In the genomic region with DNA sequence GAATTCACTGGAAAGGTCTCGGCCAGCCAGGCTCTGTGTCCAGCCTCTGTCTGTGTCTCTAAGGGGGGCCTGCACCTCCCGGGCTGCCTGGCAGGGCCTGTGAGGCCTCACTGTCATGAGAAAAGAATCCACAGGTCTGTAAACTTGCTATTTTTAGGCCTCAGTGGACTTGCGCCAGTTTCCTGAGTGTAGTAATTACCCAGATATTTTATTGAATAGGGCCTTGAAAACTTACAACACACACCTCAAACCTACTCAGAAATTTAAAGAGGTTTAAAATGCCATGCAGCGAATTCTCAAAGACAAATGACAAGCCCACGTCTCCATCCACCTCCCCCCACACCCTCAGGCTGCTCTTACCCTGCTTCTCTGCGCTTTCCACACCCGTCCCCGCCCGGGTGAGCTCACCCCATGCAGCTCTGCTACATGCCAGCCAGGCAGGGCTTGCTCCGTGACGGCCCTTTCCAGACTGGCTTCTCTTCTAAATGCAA, we compare ENCODE assay signal across 9 cellular contexts. TPM values are rescaled to one million over a fixed set of nuclear protein-coding genes. Genes with fewer than 3 reads are reported as not detected.
A peak's percentile ranks its signal among the peaks of the same experiment; 100 is the strongest.
DNase-seq lines count a peak whose midpoint lies in the region; ATAC-seq, FAIRE-seq and TF ChIP-seq lines count a peak whose summit lies in the region.
"Had no signal": no experiment of that assay in that cellular context is flagged by ENCODE, and none has a peak within 500 bp of the region (broad histone marks: within the 10 kb centered on the region; RNA-seq: fewer than 3 reads in every experiment).

No MANE protein-coding gene starts in this region.

- H3K4me1 ChIP-seq in HCT116 (ENCODE audit: control insufficient read depth in 1 of 2, insufficient read depth in 2 of 2, low read length in 2 of 2): peaks cover 14 to 21% of the 10 kb centered on the region in 2 experiments
- H3K4me1 ChIP-seq in astrocyte (ENCODE audit: insufficient read depth, low read length): peaks cover 33% of the 10 kb centered on the region
- H3K4me1 ChIP-seq in smooth muscle cell (ENCODE audit: low read depth): no peaks in the 10 kb centered on the region

- H3F3A ChIP-seq in smooth muscle cell (ENCODE audit: low read depth): no peaks in the 10 kb centered on the region

- H3K27ac Mint-ChIP-seq in astrocyte (ENCODE audit: unreplicated experiment): peak overlapping the region; percentile 97

- intact Hi-C loops in HCT116 (cut with micrococcal nuclease): no loop called here
- intact Hi-C loops in left cardiac atrium (cut with DNase I): no loop called here

- H3K9me2 ChIP-seq in HCT116 (ENCODE audit: insufficient read depth): no peaks in the 10 kb centered on the region

- TF ChIP-seq CTCF in HCT116 (IDR thresholded peaks at IDR 0.05 in 2 of 3, conservative IDR thresholded peaks at IDR 0.05 in 1 of 3; ENCODE audit: borderline replicate concordance in 1 of 3, insufficient read depth in 1 of 3, low read depth in 2 of 3, low read length in 2 of 3): no peak
- no peak for TF ChIP-seq CTCF in astrocyte (IDR thresholded peaks at IDR 0.05; ENCODE audit: insufficient read depth, low read depth, low read length)
- no peak for TF ChIP-seq CTCF in smooth muscle cell (IDR thresholded peaks at IDR 0.05; ENCODE audit: borderline replicate concordance, insufficient read depth, poor library complexity, severe bottlenecking)

- RAD21 ChIA-PET in HCT116 (lab: Charles Lee; ENCODE audit: low non-redundant PET in 1 of 2, low total read pairs in 2 of 2, uncharacterized antibody in 2 of 2, unreplicated experiment in 2 of 2): no interaction called here

- peaks cover 2% of the 10 kb centered on the region for H3K9me3 Mint-ChIP-seq in astrocyte (ENCODE audit: unreplicated experiment)

- DNase-seq in HCT116 (ENCODE audit: low read depth, low spot score) (no peak), astrocyte (ENCODE audit: low read depth) (peak; percentile 94), left cardiac atrium (peak; percentile 73), smooth muscle cell (lab: John Stamatoyannopoulos, UW; ENCODE audit: unreplicated experiment) (no peak), MV-4-11 (lab: John Stamatoyannopoulos, UW) (no peak)
- DNase-seq: NCI-H524 had no signal

- H3K27ac ChIP-seq in HCT116 (ENCODE audit: low read depth, low read length) (peak overlapping the region; percentile 52), astrocyte (ENCODE audit: low read depth, low read length) (peak overlapping the region; percentile 90), smooth muscle cell (ENCODE audit: low read depth) (peak overlapping the region; percentile 87)

- WGBS in smooth muscle cell (ENCODE audit: low lambda C conversion rate): 39% methylated on average over 11 of the region's 11 CpGs

- H3K9me3 ChIP-seq in HCT116 (ENCODE audit: control insufficient read depth in 1 of 2, insufficient read depth in 1 of 2, low read depth in 1 of 2, low read length in 2 of 2) (no peaks in the 10 kb centered on the region), astrocyte (ENCODE audit: insufficient read depth, low read depth, low read length) (no peaks in the 10 kb centered on the region), smooth muscle cell (replicated peaks; ENCODE audit: low read depth) (no peaks in the 10 kb centered on the region)

- BruUV-seq in HCT116 (replicated peaks; lab: Mats Ljungman, UMichigan): no TSS peak

- CTCF ChIA-PET in HCT116 (lab: Charles Lee): no interaction called here

- no peak for FAIRE-seq in astrocyte (lab: Jason Lieb, UNC)

- TF ChIP-seq POLR2A in HCT116 (IDR thresholded peaks at IDR 0.05; ENCODE audit: borderline replicate concordance, extremely low read depth, insufficient read depth, insufficient read length): no peak

- H3K36me3 Mint-ChIP-seq in astrocyte (ENCODE audit: low read depth, unreplicated experiment): no peaks in the 10 kb centered on the region

- ATAC-seq in HCT116: peak; percentile 75
- peak; percentile 95 to 97 for ATAC-seq in left cardiac atrium
- ATAC-seq in HG02981 (IDR thresholded peaks at IDR 0.05; ENCODE audit: unreplicated experiment): no peak
- ATAC-seq in GM21723 (IDR thresholded peaks at IDR 0.05; ENCODE audit: unreplicated experiment): no peak
- no peak for ATAC-seq in HG03469 (IDR thresholded peaks at IDR 0.05; ENCODE audit: unreplicated experiment)

- H4K20me1 ChIP-seq in HCT116 (ENCODE audit: insufficient read depth) (no peaks in the 10 kb centered on the region), astrocyte (ENCODE audit: insufficient read depth, low read length) (no peaks in the 10 kb centered on the region), smooth muscle cell (ENCODE audit: low read depth) (no peaks in the 10 kb centered on the region)

- peak overlapping the region; percentile 75 for H2AFZ ChIP-seq in HCT116 (ENCODE audit: low read depth, low read length, poor library complexity, severe bottlenecking)
- H2AFZ ChIP-seq in astrocyte (ENCODE audit: low read depth, low read length): peak overlapping the region; percentile 78
- peak overlapping the region; percentile 2 for H2AFZ ChIP-seq in smooth muscle cell (ENCODE audit: low read depth)

- H3K4me3 ChIP-seq in HCT116 (replicated peaks in 1 of 2; ENCODE audit: low read depth in 1 of 2, low read length in 2 of 2) (peak overlapping the region in 1 of 2 experiments; percentile 32; a peak in 2 of 4 replicates), astrocyte (ENCODE audit: insufficient read depth, low read depth, low read length) (peak overlapping the region; percentile 15), smooth muscle cell (no peak overlapping the region)

- peak overlapping the region; percentile 72 for H3K4me3 Mint-ChIP-seq in astrocyte (ENCODE audit: unreplicated experiment)

- POLR2A ChIA-PET in HCT116 (lab: Charles Lee): no interaction called here

- H3K4me2 ChIP-seq in HCT116 (ENCODE audit: low read length) (peak overlapping the region; percentile 70), astrocyte (ENCODE audit: low read length) (peak overlapping the region; percentile 80), smooth muscle cell (peak overlapping the region; percentile 46)

- peaks cover 29% of the 10 kb centered on the region for H3K4me1 Mint-ChIP-seq in astrocyte (ENCODE audit: low read depth, unreplicated experiment)

- H3K79me2 ChIP-seq in HCT116 (ENCODE audit: insufficient read depth, low read length): no peaks in the 10 kb centered on the region
- H3K79me2 ChIP-seq in astrocyte (ENCODE audit: insufficient read depth, low read length): no peaks in the 10 kb centered on the region
- H3K79me2 ChIP-seq in smooth muscle cell (ENCODE audit: low read depth): no peaks in the 10 kb centered on the region

- H3K9ac ChIP-seq in HCT116 (ENCODE audit: low read length) (peak overlapping the region; percentile 45), astrocyte (ENCODE audit: low read length) (peak overlapping the region; percentile 72), smooth muscle cell (ENCODE audit: low read depth) (peak overlapping the region; percentile 60)

- no peaks in the 10 kb centered on the region for H3K36me3 ChIP-seq in HCT116 (ENCODE audit: control insufficient read depth in 1 of 2, insufficient read depth in 2 of 2, low read length in 2 of 2)
- H3K36me3 ChIP-seq in astrocyte (ENCODE audit: insufficient read depth, low read length): no peaks in the 10 kb centered on the region
- H3K36me3 ChIP-seq in smooth muscle cell (ENCODE audit: low read depth): no peaks in the 10 kb centered on the region

- H3K27me3 ChIP-seq in HCT116 (ENCODE audit: insufficient read depth, low read length) (no peaks in the 10 kb centered on the region), astrocyte (ENCODE audit: insufficient read depth, low read length) (no peaks in the 10 kb centered on the region), smooth muscle cell (ENCODE audit: low read depth) (no peaks in the 10 kb centered on the region)

- TF ChIP-seq RAD21 in HCT116 (IDR thresholded peaks at IDR 0.05; ENCODE audit: low read depth): no peak

- peaks cover 3% of the 10 kb centered on the region for H3K27me3 Mint-ChIP-seq in astrocyte (ENCODE audit: low read depth, unreplicated experiment)

TF ChIP-seq in HCT116, 20 proteins besides CTCF, POLR2A, EP300 and RAD21:
- TF ChIP-seq JUND (IDR thresholded peaks at IDR 0.05) (peak; percentile 36; the same call in 1 of the 2 replicates), SP1 (IDR thresholded peaks at IDR 0.05; ENCODE audit: low read depth) (peak; percentile 52; the same call in 1 of the 2 replicates), CBX3 (IDR thresholded peaks at IDR 0.05; ENCODE audit: low read depth) (peak; percentile 47; the same call in 1 of the 2 replicates), ZFX (IDR thresholded peaks at IDR 0.05) (no peak; the same call in 1 of the 2 replicates)
- TF ChIP-seq, protein P1, sequence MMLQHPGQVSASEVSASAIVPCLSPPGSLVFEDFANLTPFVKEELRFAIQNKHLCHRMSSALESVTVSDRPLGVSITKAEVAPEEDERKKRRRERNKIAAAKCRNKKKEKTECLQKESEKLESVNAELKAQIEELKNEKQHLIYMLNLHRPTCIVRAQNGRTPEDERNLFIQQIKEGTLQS (IDR thresholded peaks at IDR 0.05): no peak

RNA-seq across cellular contexts. Expression of gene TENT4A, which starts 8.8 kb away (rescaled TPM):
- total RNA-seq in HCT116 (2021; ENCODE audit: unreplicated experiment) (39.8 TPM), astrocyte (16.8 and 18.8 TPM in 2 replicates), left cardiac atrium (10 to 100 TPM; 12.1 to 14.8 TPM), smooth muscle cell (16.2 and 16.9 TPM in 2 replicates)
- polyA plus RNA-seq in HCT116 (2012): 31.4 and 32.4 TPM in 2 replicates
- 10.0 and 10.4 TPM in 2 replicates for polyA plus RNA-seq in smooth muscle cell

Comparison
In these comparisons a context has a peak if more than half of its experiments do, and no peak if none do; other contexts are left out.
1. ATAC-seq: peak in HCT116 (single experiment) and left cardiac atrium (2 of 2); none in HG02981 (single experiment), GM21723 (single experiment) and HG03469 (single experiment).
2. DNase-seq: peak in astrocyte (single experiment) and left cardiac atrium (single experiment); none in HCT116 (single experiment), smooth muscle cell (single experiment) and MV-4-11 (single experiment).
3. H2AFZ ChIP-seq: peak in every context shown above with its lines; median percentile 78 in astrocyte; 75 in HCT116; 2 in smooth muscle cell.
4. Peak in every context shown above with its lines, with median percentiles within 50 percentile points of each other: H3K27ac ChIP-seq, H3K4me2 ChIP-seq and H3K9ac ChIP-seq.